In genomic region chr17:68514809-68515208, GRCh38 we compare ENCODE assay signal across 8 cellular contexts. TPM values are rescaled to one million over a fixed set of nuclear protein-coding genes. Genes with fewer than 3 reads are reported as not detected.
DNase-seq lines count a peak whose midpoint lies in the region; ATAC-seq and TF ChIP-seq lines count a peak whose summit lies in the region.

No MANE protein-coding gene starts in this region.

- TF ChIP-seq RAD21 in liver (IDR thresholded peaks at IDR 0.05) = no peak

- peaks cover 53% of the 10 kb centered on the region for H3K4me1 Mint-ChIP-seq in activated naive CD4-positive, alpha-beta T cell treated with anti-CD3 and anti-CD28 coated beads, Interleukin-2, amount 10 ng/mL, durations not matched to agents 7 days and 5 days
- peaks cover 42% of the 10 kb centered on the region for H3K4me1 Mint-ChIP-seq in type B pancreatic cell (ENCODE audit: unreplicated experiment)

- TF ChIP-seq CTCF in body of pancreas (IDR thresholded peaks at IDR 0.05) (no peak), liver (IDR thresholded peaks at IDR 0.05; ENCODE audit: low read depth, low read length, missing input control) (no peak), type B pancreatic cell (conservative IDR thresholded peaks at IDR 0.05) (no peak), GM10266 (IDR thresholded peaks at IDR 0.05; ENCODE audit: control insufficient read depth, insufficient read depth, low read depth, missing control alignments) (no peak)

- intact Hi-C loops in body of pancreas (cut with DNase I) = no loop called here

- H3K27me3 ChIP-seq in body of pancreas = no peaks in the 10 kb centered on the region
- no peaks in the 10 kb centered on the region for H3K27me3 ChIP-seq in liver (ENCODE audit: control insufficient read depth in 4 of 4, insufficient read depth in 4 of 4, low read length in 3 of 4)

- peak overlapping the region in 3 of 4 donors; percentile 19 to 55 (median 26) for H3K27ac ChIP-seq in body of pancreas
- peak overlapping the region; percentile 39 to 85 for H3K27ac ChIP-seq in liver (ENCODE audit: low read depth in 1 of 2, low read length in 2 of 2)

- H3K9me3 ChIP-seq in body of pancreas = no peaks in the 10 kb centered on the region
- H3K9me3 ChIP-seq in liver (ENCODE audit: control insufficient read depth in 4 of 4, low read length in 3 of 4) = no peaks in the 10 kb centered on the region

- no peak overlapping the region for H3K9ac ChIP-seq in liver (ENCODE audit: low read depth in 1 of 2, low read length in 2 of 2)

- 50% methylated on average over 7 of the region's 7 CpGs for whole genome bisulfite sequencing in body of pancreas, 2 donors
- 66% methylated on average over 7 of the region's 7 CpGs for WGBS in liver

- no peaks in the 10 kb centered on the region for H3K27me3 Mint-ChIP-seq in activated naive CD4-positive, alpha-beta T cell treated with anti-CD3 and anti-CD28 coated beads, Interleukin-2, amount 10 ng/mL, durations not matched to agents 7 days and 5 days
- H3K27me3 Mint-ChIP-seq in type B pancreatic cell = no peaks in the 10 kb centered on the region

- ATAC-seq in body of pancreas (no peak), GM21528 (IDR thresholded peaks at IDR 0.05; ENCODE audit: low FRiP score, unreplicated experiment) (no peak)

- H3K36me3 ChIP-seq in body of pancreas (replicated peaks in 1 of 2; ENCODE audit: insufficient read depth in 1 of 2, low read depth in 2 of 2) (peaks cover 0 to 7% of the 10 kb centered on the region in 2 donors), liver (ENCODE audit: control insufficient read depth in 4 of 4, insufficient read depth in 3 of 4, low read depth in 1 of 4, low read length in 3 of 4) (peaks cover 2 to 30% (median 6%) of the 10 kb centered on the region in 4 donors)

- no peak overlapping the region for H3K27ac Mint-ChIP-seq in activated naive CD4-positive, alpha-beta T cell treated with anti-CD3 and anti-CD28 coated beads, Interleukin-2, amount 10 ng/mL, durations not matched to agents 7 days and 5 days
- H3K27ac Mint-ChIP-seq in type B pancreatic cell = peak overlapping the region; percentile 99

- peaks cover 46% of the 10 kb centered on the region for H3K36me3 Mint-ChIP-seq in activated naive CD4-positive, alpha-beta T cell treated with anti-CD3 and anti-CD28 coated beads, Interleukin-2, amount 10 ng/mL, durations not matched to agents 7 days and 5 days
- peaks cover 38% of the 10 kb centered on the region for H3K36me3 Mint-ChIP-seq in type B pancreatic cell

- TF ChIP-seq POLR2A in body of pancreas (IDR thresholded peaks at IDR 0.05) = no peak

- peaks cover 34% of the 10 kb centered on the region for H3K4me1 ChIP-seq in body of pancreas
- peaks cover 3 to 40% (median 19%) of the 10 kb centered on the region in 4 donors for H3K4me1 ChIP-seq in liver (ENCODE audit: control insufficient read depth in 4 of 4, insufficient read depth in 4 of 4, low read length in 3 of 4)

- DNase-seq in activated naive CD4-positive, alpha-beta T cell treated with anti-CD3 and anti-CD28 coated beads, Interleukin-2, amount 10 ng/mL, durations not matched to agents 7 days and 5 days = no peak
- no peak for DNase-seq in activated naive CD4-positive, alpha-beta T cell treated with anti-CD3 and anti-CD28 coated beads, Interleukin-2, amount 50 U/mL, for 16 hours
- DNase-seq in body of pancreas (no peak), type B pancreatic cell (ENCODE audit: extremely low spot score, unreplicated experiment) (no peak), GM10266 (ENCODE audit: extremely low spot score) (no peak), SHP77 treated with DMSO at 0.1 percent for 48 hours (lab: John Stamatoyannopoulos, UW) (no peak)

- CTCF ChIA-PET in activated naive CD4-positive, alpha-beta T cell treated with anti-CD3 and anti-CD28 coated beads, Interleukin-2, amount 10 ng/mL, durations not matched to agents 7 days and 5 days (lab: Charles Lee) = no interaction called here

- H3K4me3 Mint-ChIP-seq in activated naive CD4-positive, alpha-beta T cell treated with anti-CD3 and anti-CD28 coated beads, Interleukin-2, amount 10 ng/mL, durations not matched to agents 7 days and 5 days = peak overlapping the region; percentile 89
- H3K4me3 Mint-ChIP-seq in type B pancreatic cell = peak overlapping the region; percentile 100

- H3K9me3 Mint-ChIP-seq in activated naive CD4-positive, alpha-beta T cell treated with anti-CD3 and anti-CD28 coated beads, Interleukin-2, amount 10 ng/mL, durations not matched to agents 7 days and 5 days = no peaks in the 10 kb centered on the region
- no peaks in the 10 kb centered on the region for H3K9me3 Mint-ChIP-seq in type B pancreatic cell

- no peak overlapping the region for H3K4me3 ChIP-seq in body of pancreas
- peak overlapping the region in 2 of 3 donors; percentile 13 to 15 for H3K4me3 ChIP-seq in liver (ENCODE audit: low read depth in 1 of 3, low read length in 3 of 3)

TF ChIP-seq in liver, 16 proteins besides CTCF, POLR2A, EP300 and RAD21:
- no peak for TF ChIP-seq HNF4A (conservative IDR thresholded peaks at IDR 0.05)
- peak; percentile 23 for TF ChIP-seq REST (IDR thresholded peaks at IDR 0.05)
- TF ChIP-seq ZBTB33 (IDR thresholded peaks at IDR 0.05) = peak; percentile 18

RNA-seq across cellular contexts. Expression of gene PRKAR1A, which starts 2.6 kb away (rescaled TPM):
- total RNA-seq in body of pancreas (10 to 100 TPM; 71.2 to 80.7 TPM), liver (100 to 1,000 TPM; 117 to 118 TPM), type B pancreatic cell (ENCODE audit: low replicate concordance) (242 and 263 TPM in 2 replicates)
- 10 to 100 TPM; 55.6 to 91.2 TPM for polyA plus RNA-seq in liver

RNA-seq across cellular contexts. Expression of gene WIPI1, which starts 57.5 kb away (rescaled TPM):
- total RNA-seq in body of pancreas = 10 to 100 TPM; 20.5 to 22.4 TPM
- total RNA-seq in liver = 10 to 100 TPM; 37.9 to 48.6 TPM
- 10 to 100 TPM; 21.1 to 21.7 TPM for polyA plus RNA-seq in liver
- 39.0 and 52.2 TPM in 2 replicates for total RNA-seq in type B pancreatic cell (ENCODE audit: low replicate concordance)

Comparison
In these comparisons a context has a peak if more than half of its experiments do, and no peak if none do; other contexts are left out.
1. H3K4me3 ChIP-seq: peak in liver (2 of 3); none in body of pancreas (0 of 2).